ENCODE assay signal across 12 cellular contexts in the genomic region with DNA sequence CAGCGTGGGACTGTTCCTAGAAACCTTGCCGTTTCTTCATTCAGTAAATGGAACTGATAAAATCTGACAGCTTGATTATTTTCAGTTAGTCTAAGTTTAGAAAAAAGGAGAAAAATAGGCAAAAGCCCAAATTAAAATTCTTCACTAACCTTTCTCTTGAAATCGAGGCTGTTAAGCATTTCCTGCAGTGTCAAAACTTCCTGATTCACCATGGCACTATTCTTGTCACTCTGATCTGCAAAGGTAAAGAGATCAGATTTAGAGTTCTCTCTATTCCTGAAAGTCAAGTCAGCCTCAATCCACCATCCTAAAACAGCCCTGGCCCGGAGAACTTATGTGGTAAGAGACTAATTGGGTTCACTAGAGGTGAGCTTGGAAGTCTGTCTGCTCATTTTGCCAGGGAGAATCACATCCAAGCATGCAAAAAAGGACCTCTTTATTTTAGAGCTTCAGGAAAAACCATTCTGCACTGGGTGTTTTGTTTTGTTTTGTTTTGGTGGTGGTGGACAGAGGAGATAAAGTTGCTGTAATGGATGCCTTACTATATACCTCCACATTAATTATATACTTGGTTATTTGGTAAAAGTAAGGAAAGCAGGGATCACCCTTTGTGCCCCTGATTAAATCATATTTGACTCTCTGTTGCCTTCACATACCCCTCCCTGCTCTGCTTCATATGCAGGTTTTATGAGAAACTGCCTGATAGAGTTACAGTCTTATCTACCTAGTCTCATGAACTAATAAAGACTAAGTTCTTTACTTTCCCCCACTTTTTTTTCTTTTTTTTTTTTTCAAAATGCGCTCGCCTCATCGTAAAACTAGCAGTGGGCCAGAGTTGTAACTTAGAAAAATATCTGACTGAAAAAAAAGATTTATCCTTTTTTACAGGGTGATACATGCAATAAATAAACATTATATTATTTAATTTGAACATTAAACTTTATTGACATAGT. TPM values are rescaled to one million over a fixed set of nuclear protein-coding genes. Genes with fewer than 3 reads are reported as not detected.
DNase-seq lines count a peak whose midpoint lies in the region; ATAC-seq and TF ChIP-seq lines count a peak whose summit lies in the region.
"Had no signal": no experiment of that assay in that cellular context is flagged by ENCODE, and none has a peak within 500 bp of the region (broad histone marks: within the 10 kb centered on the region; RNA-seq: fewer than 3 reads in every experiment).

No MANE protein-coding gene starts in this region.

- H3K27me3 ChIP-seq in ACC112 (ENCODE audit: insufficient read depth, low read length), result no peaks in the 10 kb centered on the region
- H3K27me3 ChIP-seq in CD8-positive, alpha-beta T cell (ENCODE audit: insufficient read depth, low read length), result no peaks in the 10 kb centered on the region
- H3K27me3 ChIP-seq in gastroesophageal sphincter, result no peaks in the 10 kb centered on the region

- DNase-seq in CD8-positive, alpha-beta T cell, result no peak
- DNase-seq in T-helper 2 cell treated with Interferon-gamma antibody and Interleukin-4, amounts not matched to agents 5 μg/mL and 100 μg/mL, for 36 hours (ENCODE audit: low spot score), result no peak
- no peak for DNase-seq in GM20000 (ENCODE audit: low spot score)
- no peak for DNase-seq in AG08396 (ENCODE audit: low spot score)
- no peak for DNase-seq in NCI-H2171 treated with DMSO at 0.1 percent for 48 hours (lab: John Stamatoyannopoulos, UW)
- DNase-seq in GM10248 (ENCODE audit: extremely low spot score), result no peak
- DNase-seq: activated effector memory CD4-positive, alpha-beta T cell treated with Interleukin-2 at 50 U/mL for 16 hours; MV-4-11; NCI-H226; retina had no signal

- peak overlapping the region; percentile 79 for H2AFZ ChIP-seq in ACC112 (ENCODE audit: low read length, unreplicated experiment)

- H3K4me3 Mint-ChIP-seq in CD8-positive, alpha-beta T cell, result peak overlapping the region; percentile 75
- peak overlapping the region; percentile 87 for H3K4me3 Mint-ChIP-seq in T-helper 2 cell treated with Interferon-gamma antibody and Interleukin-4, amounts not matched to agents 5 μg/mL and 100 μg/mL, for 36 hours

- TF ChIP-seq POLR2A in gastroesophageal sphincter (IDR thresholded peaks at IDR 0.05), result no peak

- H3K27me3 Mint-ChIP-seq in CD8-positive, alpha-beta T cell (ENCODE audit: low read depth), result no peaks in the 10 kb centered on the region
- no peaks in the 10 kb centered on the region for H3K27me3 Mint-ChIP-seq in T-helper 2 cell treated with Interferon-gamma antibody and Interleukin-4, amounts not matched to agents 5 μg/mL and 100 μg/mL, for 36 hours (ENCODE audit: low read depth)

- no peak for TF ChIP-seq CTCF in CD8-positive, alpha-beta T cell (IDR thresholded peaks at IDR 0.05)
- TF ChIP-seq CTCF in gastroesophageal sphincter (IDR thresholded peaks at IDR 0.05) (no peak), GM20000 (IDR thresholded peaks at IDR 0.05; ENCODE audit: extremely low read depth, missing control alignments) (no peak), GM10248 (IDR thresholded peaks at IDR 0.05; ENCODE audit: control extremely low read depth, extremely low read depth, low read depth, missing control alignments) (no peak)

- CTCF ChIA-PET in CD8-positive, alpha-beta T cell (lab: Charles Lee), result interaction anchor here (1.0 to 8.0 kb wide), 3 partner anchors 11 to 82 kb away, joined by 3 to 68 read pairs (median 4); no protein-coding TSS in a partner anchor
- CTCF ChIA-PET in GM10248 (lab: Yijun Ruan, JAX), result interaction anchor here (0.7 kb wide), 1 partner anchor 15 kb away, joined by 3 read pairs; no protein-coding TSS in a partner anchor

- WGBS in gastroesophageal sphincter (ENCODE audit: low coverage in 1 of 2), 2 donors, result 53 to 57% methylated on average over 7 of the region's 7 CpGs

- H3K36me3 Mint-ChIP-seq in CD8-positive, alpha-beta T cell, result peaks cover 54% of the 10 kb centered on the region
- H3K36me3 Mint-ChIP-seq in T-helper 2 cell treated with Interferon-gamma antibody and Interleukin-4, amounts not matched to agents 5 μg/mL and 100 μg/mL, for 36 hours (ENCODE audit: low read depth), result peaks cover 72% of the 10 kb centered on the region

- H3K27ac Mint-ChIP-seq in CD8-positive, alpha-beta T cell, result peak overlapping the region; percentile 86
- peak overlapping the region; percentile 86 for H3K27ac Mint-ChIP-seq in T-helper 2 cell treated with Interferon-gamma antibody and Interleukin-4, amounts not matched to agents 5 μg/mL and 100 μg/mL, for 36 hours

- no peaks in the 10 kb centered on the region for H3K36me3 ChIP-seq in ACC112 (ENCODE audit: insufficient read depth, low read length)
- peaks cover 7% of the 10 kb centered on the region for H3K36me3 ChIP-seq in CD8-positive, alpha-beta T cell (ENCODE audit: insufficient read depth, low read length)
- H3K36me3 ChIP-seq in gastroesophageal sphincter, result no peaks in the 10 kb centered on the region

- H3K9me3 Mint-ChIP-seq in CD8-positive, alpha-beta T cell, result no peaks in the 10 kb centered on the region
- H3K9me3 Mint-ChIP-seq in T-helper 2 cell treated with Interferon-gamma antibody and Interleukin-4, amounts not matched to agents 5 μg/mL and 100 μg/mL, for 36 hours, result no peaks in the 10 kb centered on the region

- ATAC-seq in CD8-positive, alpha-beta T cell, result no peak
- peak; percentile 52 for ATAC-seq in gastroesophageal sphincter

- POLR2A ChIA-PET in CD8-positive, alpha-beta T cell (lab: Charles Lee), result interaction anchor here (1.2 to 3.4 kb wide), 2 partner anchors 46 to 84 kb away, joined by 3 to 18 read pairs; a partner anchor contains a TSS
- POLR2A ChIA-PET in GM10248 (lab: Yijun Ruan, JAX), result no interaction called here

- intact Hi-C loops in CD8-positive, alpha-beta T cell (cut with DNase I, micrococcal nuclease), result loop anchor here (2.0 to 10.0 kb wide), 5 partner anchors 14 to 1098 kb away; no protein-coding TSS in a partner anchor

- H3K79me2 ChIP-seq in ACC112 (ENCODE audit: control insufficient read depth, insufficient read depth, low read length, unreplicated experiment), result no peaks in the 10 kb centered on the region

- H3K4me3 ChIP-seq in ACC112 (ENCODE audit: low read depth, low read length) (no peak overlapping the region), gastroesophageal sphincter (no peak overlapping the region)
- no peak overlapping the region for H3K4me3 ChIP-seq in CD8-positive, alpha-beta T cell (ENCODE audit: low read depth, low read length)

- no peaks in the 10 kb centered on the region for H3K9me3 ChIP-seq in CD8-positive, alpha-beta T cell (ENCODE audit: low read length)
- no peaks in the 10 kb centered on the region for H3K9me3 ChIP-seq in gastroesophageal sphincter

- H3K4me1 Mint-ChIP-seq in CD8-positive, alpha-beta T cell (ENCODE audit: low read depth), result peaks cover 84% of the 10 kb centered on the region
- H3K4me1 Mint-ChIP-seq in T-helper 2 cell treated with Interferon-gamma antibody and Interleukin-4, amounts not matched to agents 5 μg/mL and 100 μg/mL, for 36 hours (ENCODE audit: low read depth), result peaks cover 78% of the 10 kb centered on the region

- peaks cover 7% of the 10 kb centered on the region for H3K4me1 ChIP-seq in ACC112 (ENCODE audit: control insufficient read depth, insufficient read depth, low read length, unreplicated experiment)
- peaks cover 76% of the 10 kb centered on the region for H3K4me1 ChIP-seq in CD8-positive, alpha-beta T cell (ENCODE audit: insufficient read depth, low read length)
- H3K4me1 ChIP-seq in gastroesophageal sphincter, result peaks cover 0 to 11% (median 4%) of the 10 kb centered on the region in 3 donors

- H3K27ac ChIP-seq in ACC112 (ENCODE audit: low read depth, low read length) (no peak overlapping the region), gastroesophageal sphincter (peak overlapping the region in 1 of 4 donors; percentile 29)
- peak overlapping the region; percentile 4 for H3K27ac ChIP-seq in CD8-positive, alpha-beta T cell (ENCODE audit: low read depth, low read length)

- no peak for TF ChIP-seq EP300 in gastroesophageal sphincter (IDR thresholded peaks at IDR 0.05)

RNA-seq across cellular contexts. Expression of a gene that starts 52.6 kb away (rescaled TPM):
- total RNA-seq in CD8-positive, alpha-beta T cell, result 10 to 100 TPM; 66.7 to 69.9 TPM
- total RNA-seq in gastroesophageal sphincter, result 10 to 100 TPM; 47.0 to 59.9 (median 53.5) TPM
